Comparison of ENCODE assay signal across 8 cellular contexts in genomic region chr17:47621293-47622178, GRCh38. TPM values are rescaled to one million over a fixed set of nuclear protein-coding genes. Genes with fewer than 3 reads are reported as not detected.
A peak's percentile ranks its signal among the peaks of the same experiment; 100 is the strongest.
DNase-seq lines count a peak whose midpoint lies in the region; ATAC-seq, FAIRE-seq and TF ChIP-seq lines count a peak whose summit lies in the region.

No MANE protein-coding gene starts in this region.

- no peak for FAIRE-seq in HepG2 (lab: Jason Lieb, UNC)

- H3K79me2 ChIP-seq in HepG2 (ENCODE audit: insufficient read depth, low read length), result no peaks in the 10 kb centered on the region

- TF ChIP-seq POLR2A in HepG2 (IDR thresholded peaks at IDR 0.05; ENCODE audit: insufficient read depth in 1 of 2, low read depth in 2 of 2, low read length in 2 of 2) (no peak), vagina (IDR thresholded peaks at IDR 0.05) (no peak)

- H3K9ac ChIP-seq in HUES64 (ENCODE audit: low read depth, low read length), result peak overlapping the region; percentile 33; the same call in 1 of the 2 replicates
- no peak overlapping the region for H3K9ac ChIP-seq in HepG2 (ENCODE audit: insufficient read depth, low read depth, low read length)

- TF ChIP-seq EP300 in HepG2 (IDR thresholded peaks at IDR 0.05; ENCODE audit: low read depth in 2 of 2, low read length in 2 of 2) (no peak), HepG2 (CRISPR knock-in tag; IDR thresholded peaks at IDR 0.05; ENCODE audit: borderline replicate concordance) (no peak)

- ATAC-seq in HepG2, result no peak
- no peak for ATAC-seq in HG03039 (IDR thresholded peaks at IDR 0.05; ENCODE audit: unreplicated experiment)
- no peak for ATAC-seq in left colon

- 42% methylated on average over 9 of the region's 9 CpGs for WGBS in HUES64
- WGBS in HepG2 (ENCODE audit: low lambda C conversion rate), result 96% methylated on average over 9 of the region's 9 CpGs

- no peaks in the 10 kb centered on the region for H3K9me3 ChIP-seq in HUES64 (ENCODE audit: insufficient read depth, low read depth, low read length)
- no peaks in the 10 kb centered on the region for H3K9me3 ChIP-seq in HepG2 (ENCODE audit: low read length)
- no peaks in the 10 kb centered on the region for H3K9me3 ChIP-seq in vagina

- H3K36me3 ChIP-seq in HUES64 (ENCODE audit: insufficient read depth, low read length) (peaks cover 73% of the 10 kb centered on the region), HepG2 (replicated peaks in 1 of 2; ENCODE audit: control insufficient read depth in 1 of 2, insufficient read depth in 2 of 2, low read length in 2 of 2) (peaks cover 10 to 36% of the 10 kb centered on the region in 2 experiments), vagina (peaks cover 0 to 43% of the 10 kb centered on the region in 2 donors)

- no peak overlapping the region for H3K4me2 ChIP-seq in HepG2 (ENCODE audit: low read depth, low read length)

- no peak overlapping the region for H2AFZ ChIP-seq in HepG2 (ENCODE audit: low read length)

- DNase-seq in AG04449 (ENCODE audit: low read depth, low spot score) (peak; percentile 61), brain pericyte (ENCODE audit: low read depth, low spot score) (peak; percentile 86), HepG2 (ENCODE audit: low spot score) (no peak), vagina (ENCODE audit: extremely low spot score in 2 of 2) (no peak), mesenteric fat pad (ENCODE audit: low spot score) (no peak), left colon (no peak)

- H3K27ac ChIP-seq in HUES64 (ENCODE audit: low read depth, low read length) (peak overlapping the region; percentile 74), HepG2 (ENCODE audit: extremely low read length, insufficient read depth, low read length) (no peak overlapping the region), vagina (peak overlapping the region; percentile 47)

- peaks cover 23% of the 10 kb centered on the region for H3K4me1 ChIP-seq in HUES64 (ENCODE audit: insufficient read depth, low read length)
- peaks cover 7% of the 10 kb centered on the region; the same call in 1 of the 2 replicates for H3K4me1 ChIP-seq in HepG2 (ENCODE audit: insufficient read depth, low read length)
- peaks cover 16% of the 10 kb centered on the region for H3K4me1 ChIP-seq in vagina

- H3K27me3 ChIP-seq in HUES64 (ENCODE audit: insufficient read depth, low read length) (no peaks in the 10 kb centered on the region), HepG2 (ENCODE audit: control insufficient read depth in 1 of 2, insufficient read depth in 2 of 2, low read length in 2 of 2) (no peaks in the 10 kb centered on the region), vagina (no peaks in the 10 kb centered on the region)

- POLR2A ChIA-PET in AG04449 (lab: Yijun Ruan, JAX), result interaction anchor here (1.5 kb wide), 1 partner anchor 28 kb away, joined by 9 read pairs; the partner anchor contains the start of gene KPNB1
- POLR2A ChIA-PET in HepG2 (lab: Yijun Ruan, JAX), result interaction anchor here (1.2 kb wide), 1 partner anchor 28 kb away, joined by 3 read pairs; no protein-coding TSS in a partner anchor

- TF ChIP-seq CTCF in AG04449 (IDR thresholded peaks at IDR 0.05; ENCODE audit: insufficient read depth, low read length, missing control alignments) (no peak), HepG2 (CRISPR knock-in tag; IDR thresholded peaks at IDR 0.05) (no peak), vagina (IDR thresholded peaks at IDR 0.05) (no peak)

- intact Hi-C loops in HepG2 (cut with micrococcal nuclease; ENCODE audit: unreplicated experiment), result no loop called here
- intact Hi-C loops in vagina (cut with DNase I), result no loop called here
- intact Hi-C loops in left colon (cut with DNase I, micrococcal nuclease), result no loop called here

- in situ Hi-C loops in HepG2 (cut with HindIII; ENCODE audit: extremely low pct_ligation_motif_present, low pct_unique_long_range_greater_than_20kb), result loop anchor here (25.0 kb wide), 2 partner anchors 109 to 259 kb away; no protein-coding TSS in a partner anchor

- H3K4me3 ChIP-seq in AG04449 (ENCODE audit: low read depth, low read length), result peak overlapping the region; percentile 6; the same call in 1 of the 2 replicates
- peak overlapping the region; percentile 5; the same call in 1 of the 2 replicates for H3K4me3 ChIP-seq in HUES64 (ENCODE audit: low read length)
- H3K4me3 ChIP-seq in HepG2 (replicated peaks in 1 of 3; ENCODE audit: insufficient read depth in 1 of 3, low read depth in 2 of 3, low read length in 3 of 3), result no peak overlapping the region
- no peak overlapping the region for H3K4me3 ChIP-seq in vagina

- BruUV-seq in HepG2 (replicated peaks; lab: Mats Ljungman, UMichigan), result no TSS peak

- no peak for TF ChIP-seq RAD21 in HepG2 (CRISPR knock-in tag; IDR thresholded peaks at IDR 0.05)

- CTCF ChIA-PET in AG04449 (lab: Yijun Ruan, JAX), result interaction anchor here (0.7 to 4.2 kb wide), 4 partner anchors 16 to 169 kb away, joined by 3 to 25 read pairs (median 4); no protein-coding TSS in a partner anchor
- CTCF ChIA-PET in HepG2 (lab: Yijun Ruan, JAX; ENCODE audit: low intra/inter-chr PET ratio, low total read pairs), result no interaction called here

- H4K20me1 ChIP-seq in HepG2 (ENCODE audit: insufficient read depth, low read length), result no peaks in the 10 kb centered on the region

TF ChIP-seq in HepG2, 621 proteins besides CTCF, POLR2A, EP300 and RAD21:
- TF ChIP-seq MAFK (conservative IDR thresholded peaks at IDR 0.05 in 1 of 2, IDR thresholded peaks at IDR 0.05 in 1 of 2; ENCODE audit: low read length in 2 of 2) (peak; percentile 46 to 71), ELF4 (CRISPR knock-in tag; IDR thresholded peaks at IDR 0.05; ENCODE audit: borderline replicate concordance) (no peak), SOX6 (IDR thresholded peaks at IDR 0.05) (no peak), SOX6 (CRISPR knock-in tag; IDR thresholded peaks at IDR 0.05) (no peak), FOSL2 (CRISPR knock-in tag; IDR thresholded peaks at IDR 0.05) (peak; percentile 48; the same call in 1 of the 2 replicates), ZBTB38 (CRISPR knock-in tag; IDR thresholded peaks at IDR 0.05) (0 out of 2 replicates have a peak, but pooled peaks have one; percentile 29), ZBTB33 (CRISPR knock-in tag; IDR thresholded peaks at IDR 0.05) (peak; percentile 97), MAFF (IDR thresholded peaks at IDR 0.05; ENCODE audit: low read depth, low read length) (peak; percentile 67)

RNA-seq across cellular contexts. Expression of gene KPNB1, which starts 28.2 kb away (rescaled TPM):
- 552 TPM for polyA plus RNA-seq in HUES64 (2013, experiment 1 of 2)
- 394 TPM for polyA plus RNA-seq in HUES64 (2013, experiment 2 of 2)
- total RNA-seq in HepG2 (2016; rRNA removed; fragmentation: Illumina TruSeq; extraction: Trizol) (424 and 443 TPM in 2 replicates), vagina (157 TPM), mesenteric fat pad (276 TPM), left colon (100 to 1,000 TPM; 176 to 228 TPM)
- 39.2 and 44.6 TPM in 2 replicates for total RNA-seq in HepG2 (2016; cell fraction: cytosol; rRNA removed; fragmentation: Illumina TruSeq; extraction: Trizol; ENCODE audit: low read depth)
- total RNA-seq in HepG2 (2016; cell fraction: insoluble cytoplasmic fraction; rRNA removed; fragmentation: Illumina TruSeq; extraction: Trizol), result 408 and 433 TPM in 2 replicates
- 113 and 126 TPM in 2 replicates for total RNA-seq in HepG2 (2016; cell fraction: membrane; rRNA removed; fragmentation: Illumina TruSeq; extraction: Trizol)
- total RNA-seq in HepG2 (2016; cell fraction: nucleus; rRNA removed; fragmentation: Illumina TruSeq; extraction: Trizol), result 217 and 252 TPM in 2 replicates
- 164 and 169 TPM in 2 replicates for polyA plus RNA-seq in HepG2 (2011; rRNA removed)
- 81.9 and 93.5 TPM in 2 replicates for polyA plus RNA-seq in HepG2 (2011; cell fraction: cytosol; rRNA removed)
- 158 and 166 TPM in 2 replicates for polyA plus RNA-seq in HepG2 (2011; cell fraction: nucleus; rRNA removed)
- polyA plus RNA-seq in HepG2 (2012), result 249 and 287 TPM in 2 replicates
- 7.4 and 10.3 TPM in 2 replicates for polyA plus RNA-seq in HepG2 (2016; cell fraction: cytosol; fragmentation: Illumina TruSeq; extraction: Trizol; ENCODE audit: low read depth)
- polyA plus RNA-seq in HepG2 (2016; cell fraction: insoluble cytoplasmic fraction; fragmentation: Illumina TruSeq; extraction: Trizol; ENCODE audit: low read depth), result 390 TPM in 2 replicates
- 36.4 and 43.8 TPM in 2 replicates for polyA plus RNA-seq in HepG2 (2016; cell fraction: membrane; fragmentation: Illumina TruSeq; extraction: Trizol; ENCODE audit: low read depth)
- polyA plus RNA-seq in HepG2 (2016; cell fraction: nucleus; fragmentation: Illumina TruSeq; extraction: Trizol; ENCODE audit: insufficient read depth, low read depth), result 416 and 457 TPM in 2 replicates
- 266 and 436 TPM in 2 replicates for polyA minus RNA-seq in HepG2 (2011; rRNA and poly(A)+ RNA removed; ENCODE audit: low replicate concordance)
- 150 and 163 TPM in 2 replicates for polyA minus RNA-seq in HepG2 (2011; cell fraction: cytosol; rRNA and poly(A)+ RNA removed)
- polyA minus RNA-seq in HepG2 (2011; cell fraction: nucleus; rRNA and poly(A)+ RNA removed), result 84.6 and 120 TPM in 2 replicates

Comparison
In these comparisons a context has a peak if more than half of its experiments do, and no peak if none do; other contexts are left out.
1. DNase-seq: peak in AG04449 (single experiment) and brain pericyte (single experiment); none in HepG2 (single experiment), vagina (0 of 2), mesenteric fat pad (single experiment) and left colon (0 of 2).
2. H3K4me3 ChIP-seq: peak in AG04449 (single experiment) and HUES64 (single experiment); none in HepG2 (0 of 3) and vagina (0 of 2).